In the genomic region with DNA sequence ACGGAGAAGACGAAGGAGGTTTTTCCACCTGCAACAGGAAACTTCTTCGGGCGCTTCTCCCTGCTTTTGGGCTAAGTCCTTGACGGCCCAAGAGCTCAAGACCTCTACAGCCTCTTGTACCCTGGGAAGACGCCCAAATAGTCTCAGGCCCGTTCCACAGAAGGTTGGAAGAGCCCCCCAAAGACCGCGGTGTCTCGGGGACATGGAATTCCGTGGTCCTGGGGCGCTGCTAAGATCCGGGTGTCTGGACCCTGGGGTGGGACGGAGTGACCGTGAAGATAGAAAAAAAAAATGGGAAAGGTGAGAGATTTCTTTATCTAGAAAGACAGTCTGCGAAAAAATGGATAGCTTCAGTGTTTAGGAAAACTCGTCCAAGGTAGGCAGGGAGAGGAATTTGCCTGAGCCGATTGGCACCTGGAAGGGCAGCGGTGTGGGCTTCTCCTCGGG, we compare ENCODE assay signal across 16 cellular contexts. TPM values are rescaled to one million over a fixed set of nuclear protein-coding genes. Genes with fewer than 3 reads are reported as not detected.
DNase-seq lines count a peak whose midpoint lies in the region; ATAC-seq and TF ChIP-seq lines count a peak whose summit lies in the region.
"Had no signal": no experiment of that assay in that cellular context is flagged by ENCODE, and none has a peak within 500 bp of the region (broad histone marks: within the 10 kb centered on the region; RNA-seq: fewer than 3 reads in every experiment).

No MANE protein-coding gene starts in this region.

- H3K9me2 ChIP-seq in GM23338 (ENCODE audit: insufficient read depth): no peaks in the 10 kb centered on the region

- peaks cover 63% of the 10 kb centered on the region for H3K4me1 ChIP-seq in GM23338 (ENCODE audit: insufficient read depth)
- H3K4me1 ChIP-seq: uterus had no signal

- DNase-seq in NCI-H526 (lab: John Stamatoyannopoulos, UW) (peak; percentile 12 to 60), NCI-H526 treated with DMSO at 0.1 percent for 48 hours (lab: John Stamatoyannopoulos, UW) (no peak), GM23338 (ENCODE audit: low spot score) (no peak), dorsolateral prefrontal cortex (no peak), neural crest cell (ENCODE audit: low read depth, low spot score) (no peak), NCI-H1694 treated with DMSO at 0.1 percent for 48 hours (lab: John Stamatoyannopoulos, UW) (no peak)
- no peak for DNase-seq in activated CD4-positive, CD25-positive, alpha-beta regulatory T cell (lab: John Stamatoyannopoulos, UW)
- DNase-seq: adrenal gland, NCI-H446, uterus had no signal

- H3K79me2 ChIP-seq in GM23338 (replicated peaks; ENCODE audit: insufficient read depth): no peaks in the 10 kb centered on the region

- no peaks in the 10 kb centered on the region for H4K20me1 ChIP-seq in GM23338 (replicated peaks; ENCODE audit: insufficient read depth)

- H3K4me3 Mint-ChIP-seq in GM23338 (peak overlapping the region; percentile 76), neural crest cell (peak overlapping the region; percentile 47)
- H3K4me3 Mint-ChIP-seq: T-helper 1 cell treated with Interleukin-12 subunit alpha and Interleukin-12 subunit beta and Interleukin-4 antibody, amounts not matched to agents 30 μg/mL and 1 μg/mL, for 36 hours had no signal

- peak overlapping the region; percentile 75 for H3K4me3 ChIP-seq in GM23338
- H3K4me3 ChIP-seq in dorsolateral prefrontal cortex: peak overlapping the region in 55 of 59 donors; percentile 4 to 61 (median 39)
- H3K4me3 ChIP-seq: adrenal gland, uterus had no signal

- H3K4me1 Mint-ChIP-seq in GM23338: peaks cover 61% of the 10 kb centered on the region
- peaks cover 37% of the 10 kb centered on the region for H3K4me1 Mint-ChIP-seq in neural crest cell

- H3K27me3 ChIP-seq in GM23338 (ENCODE audit: insufficient read depth) (peaks cover 94% of the 10 kb centered on the region), dorsolateral prefrontal cortex (peaks cover 18 to 100% (median 97%) of the 10 kb centered on the region in 45 donors)

- no peak overlapping the region for H3K27ac ChIP-seq in GM23338 (ENCODE audit: low read depth)
- peak overlapping the region in 32 of 59 donors; percentile 8 to 73 (median 40) for H3K27ac ChIP-seq in dorsolateral prefrontal cortex
- H3K27ac ChIP-seq: adrenal gland, uterus had no signal

- H3K4me2 ChIP-seq in GM23338: peak overlapping the region; percentile 91

- H3K36me3 Mint-ChIP-seq in GM23338 (ENCODE audit: low read depth): no peaks in the 10 kb centered on the region; the same call in 2 of the 3 replicates
- no peaks in the 10 kb centered on the region for H3K36me3 Mint-ChIP-seq in neural crest cell (ENCODE audit: low read depth)

- H3K27ac Mint-ChIP-seq in GM23338: no peak overlapping the region
- no peak overlapping the region for H3K27ac Mint-ChIP-seq in neural crest cell (ENCODE audit: unreplicated experiment)
- H3K27ac Mint-ChIP-seq: natural killer cell treated with Interleukin-12 subunit alpha and Interleukin-12 subunit beta and Interleukin-15 and Interleukin-18, amount 100 ng/mL, for 72 hours had no signal

- peaks cover 15% of the 10 kb centered on the region; the same call in 1 of the 2 replicates for H3F3A ChIP-seq in GM23338 (replicated peaks; ENCODE audit: low read depth)

- H3K9me3 Mint-ChIP-seq in GM23338: no peaks in the 10 kb centered on the region; the same call in 2 of the 3 replicates
- no peaks in the 10 kb centered on the region for H3K9me3 Mint-ChIP-seq in neural crest cell
- H3K9me3 Mint-ChIP-seq: natural killer cell treated with Interleukin-12 subunit alpha and Interleukin-12 subunit beta and Interleukin-15 and Interleukin-18, amount 100 ng/mL, for 72 hours; T-helper 1 cell treated with Interleukin-12 subunit alpha and Interleukin-12 subunit beta and Interleukin-4 antibody, amounts not matched to agents 30 μg/mL and 1 μg/mL, for 36 hours had no signal

- no peaks in the 10 kb centered on the region for H3K36me3 ChIP-seq in GM23338 (ENCODE audit: insufficient read depth)
- H3K36me3 ChIP-seq: adrenal gland, uterus had no signal

- peak overlapping the region; percentile 85 for H2AFZ ChIP-seq in GM23338

- TF ChIP-seq CTCF in GM23338 (conservative IDR thresholded peaks at IDR 0.05; ENCODE audit: low read depth in 2 of 2) (no peak), dorsolateral prefrontal cortex (IDR thresholded peaks at IDR 0.05 in 54 of 56, conservative IDR thresholded peaks at IDR 0.05 in 2 of 56; ENCODE audit: low read depth in 1 of 56, partially characterized antibody in 56 of 56) (no peak), neural crest cell (conservative IDR thresholded peaks at IDR 0.05) (no peak)

- ATAC-seq in GM23338 (no peak), GM19463 (IDR thresholded peaks at IDR 0.05; ENCODE audit: unreplicated experiment) (no peak)

- H3K27me3 Mint-ChIP-seq in GM23338 (ENCODE audit: insufficient read depth, low read depth, poor library complexity): peaks cover 66% of the 10 kb centered on the region
- H3K27me3 Mint-ChIP-seq in neural crest cell (ENCODE audit: low read depth): peaks cover 41% of the 10 kb centered on the region

- intact Hi-C loops in dorsolateral prefrontal cortex (cut with DNase I): no loop called here

TF ChIP-seq in GM23338, 12 proteins besides CTCF, POLR2A, EP300 and RAD21:
- TF ChIP-seq EZH2 (IDR thresholded peaks at IDR 0.05; ENCODE audit: low read depth, unreplicated experiment) (peak; percentile 83), EZH2phosphoT487 (IDR thresholded peaks at IDR 0.05; ENCODE audit: unreplicated experiment) (no peak)

RNA-seq across cellular contexts. Expression of gene GAD2, which starts 0.4 kb away (rescaled TPM):
- 0.56 and 5.6 TPM in 2 replicates for total RNA-seq in GM23338 (2014; rRNA removed; shearing (Covaris generic))
- 0.86 and 1.6 TPM in 2 replicates for polyA plus RNA-seq in GM23338 (2016; fragmentation: Nextera tagmentation; extraction: Ambion mirVana)
- 10 to 100 TPM in 117 of 120 experiments, 1 to 10 TPM in 3; 6.1 to 79.3 (median 36.2) TPM for total RNA-seq in dorsolateral prefrontal cortex
- 0.14 TPM in 1 of 2 replicates, not detected in the other for total RNA-seq in neural crest cell
- total RNA-seq: adrenal gland; dermis microvascular lymphatic vessel endothelial cell; fibroblast of villous mesenchyme; natural killer cell treated with Interleukin-12 subunit alpha and Interleukin-12 subunit beta and Interleukin-15 and Interleukin-18, amount 100 ng/mL, for 72 hours; skeletal muscle tissue; uterus had no signal
- polyA plus RNA-seq: adrenal gland had no signal

Comparison
In these comparisons a context has a peak if more than half of its experiments do, and no peak if none do; other contexts are left out.
1. DNase-seq: peak in NCI-H526 (2 of 2); none in NCI-H526 treated with DMSO at 0.1 percent for 48 hours (single experiment), GM23338 (single experiment), dorsolateral prefrontal cortex (0 of 10), neural crest cell (single experiment), NCI-H1694 treated with DMSO at 0.1 percent for 48 hours (single experiment) and activated CD4-positive, CD25-positive, alpha-beta regulatory T cell (0 of 4).